In the genomic region with DNA sequence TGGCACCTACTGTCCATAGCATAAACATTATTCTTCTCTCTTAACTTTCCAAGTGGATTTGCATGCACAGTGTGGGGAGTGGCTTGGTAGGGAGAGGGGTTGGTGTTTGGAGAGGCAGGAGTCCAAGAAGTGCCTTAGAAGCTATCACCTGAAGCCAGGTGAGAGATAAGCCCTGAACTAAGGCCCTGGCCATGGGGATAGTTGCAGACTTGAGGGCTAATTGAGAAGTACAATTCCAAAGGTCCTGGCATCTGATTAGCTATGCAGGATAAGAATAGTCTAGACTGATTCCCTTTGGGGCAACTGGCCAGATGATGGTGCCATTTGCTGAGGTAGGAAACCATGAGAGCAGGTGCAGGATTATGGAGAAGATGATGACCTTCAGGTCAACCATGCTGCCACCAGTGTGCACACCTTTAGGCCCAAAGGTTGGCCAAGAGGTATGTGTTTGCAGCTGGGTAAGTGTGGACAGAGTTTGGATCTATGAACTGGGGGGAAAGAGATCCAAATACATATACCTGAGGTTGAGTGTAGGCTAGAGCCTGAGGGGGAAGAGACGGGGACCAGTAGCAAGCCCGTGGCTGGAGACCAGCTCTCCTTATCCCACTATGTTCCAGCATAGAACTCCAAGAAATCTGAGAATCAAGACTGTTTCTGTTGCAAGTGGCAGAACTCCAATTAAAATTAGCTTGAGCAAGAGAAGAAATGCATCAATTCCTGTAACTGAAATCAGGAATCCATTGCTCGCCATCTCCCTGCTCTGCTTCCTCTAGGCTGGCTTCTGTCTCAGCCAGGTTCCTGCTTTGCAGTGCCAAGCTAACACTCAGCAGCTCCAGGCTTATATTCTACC, we compare ENCODE assay signal across 19 cellular contexts. TPM values are rescaled to one million over a fixed set of nuclear protein-coding genes. Genes with fewer than 3 reads are reported as not detected.
A peak's percentile ranks its signal among the peaks of the same experiment; 100 is the strongest.
DNase-seq lines count a peak whose midpoint lies in the region; ATAC-seq and TF ChIP-seq lines count a peak whose summit lies in the region.
"Had no signal": no experiment of that assay in that cellular context is flagged by ENCODE, and none has a peak within 500 bp of the region (broad histone marks: within the 10 kb centered on the region; RNA-seq: fewer than 3 reads in every experiment).

No MANE protein-coding gene starts in this region.

- H3K9me3 ChIP-seq in stomach, result no peaks in the 10 kb centered on the region
- H3K9me3 ChIP-seq: vagina had no signal

- no peaks in the 10 kb centered on the region for H3K27me3 Mint-ChIP-seq in activated CD4-positive, alpha-beta T cell treated with anti-CD3 and anti-CD28 coated beads, Interleukin-2, amount 10 ng/mL, durations not matched to agents 7 days and 5 days
- H3K27me3 Mint-ChIP-seq in activated B cell treated with CpG ODN at 0.5 μM for 24 hours (no peaks in the 10 kb centered on the region), glutamatergic neuron (ENCODE audit: unreplicated experiment) (peaks cover 16% of the 10 kb centered on the region)
- H3K27me3 Mint-ChIP-seq in stimulated activated naive B cell treated with anti-CD40 and anti-IgM and Interleukin-4, amounts not matched to agents 10 μg/mL and 1 μg/mL and 100 μg/mL, for 72 hours, result no peaks in the 10 kb centered on the region

- no peak for ATAC-seq in activated B cell treated with CpG ODN at 0.5 μM for 24 hours (ENCODE audit: low read depth)
- ATAC-seq in stimulated activated naive B cell treated with anti-CD40 and anti-IgM and Interleukin-4, amounts not matched to agents 10 μg/mL and 1 μg/mL and 100 μg/mL, for 72 hours (replicated peaks), result no peak
- ATAC-seq: left lobe of liver had no signal

- CTCF ChIA-PET in activated CD4-positive, alpha-beta T cell treated with anti-CD3 and anti-CD28 coated beads, Interleukin-2, amount 10 ng/mL, durations not matched to agents 7 days and 5 days (lab: Charles Lee), result interaction anchor here (0.9 to 9.6 kb wide), 5 partner anchors 11 to 69 kb away, joined by 3 to 138 read pairs (median 5); partner anchors contain the start of gene IRF9
- CTCF ChIA-PET in activated B cell treated with CpG ODN at 0.5 μM for 24 hours (lab: Charles Lee), result interaction anchor here (0.8 to 7.9 kb wide), 16 partner anchors 10 to 216 kb away, joined by 3 to 138 read pairs (median 4); partner anchors contain the start of genes CARMIL3, CIDEB, DCAF11 and IRF9

- peak overlapping the region in 4 of 5 donors; percentile 28 to 99 (median 94) for H3K27ac ChIP-seq in stomach
- H3K27ac ChIP-seq: cardiac muscle cell, SJSA1 had no signal

- H3K36me3 ChIP-seq in stomach, result no peaks in the 10 kb centered on the region
- H3K36me3 ChIP-seq: cardiac muscle cell, SJSA1, vagina had no signal

- no peaks in the 10 kb centered on the region for H3K9me3 Mint-ChIP-seq in activated CD4-positive, alpha-beta T cell treated with anti-CD3 and anti-CD28 coated beads, Interleukin-2, amount 10 ng/mL, durations not matched to agents 7 days and 5 days
- no peaks in the 10 kb centered on the region for H3K9me3 Mint-ChIP-seq in activated B cell treated with CpG ODN at 0.5 μM for 24 hours
- H3K9me3 Mint-ChIP-seq in glutamatergic neuron (ENCODE audit: unreplicated experiment), result peaks cover 13% of the 10 kb centered on the region
- no peaks in the 10 kb centered on the region for H3K9me3 Mint-ChIP-seq in stimulated activated naive B cell treated with anti-CD40 and anti-IgM and Interleukin-4, amounts not matched to agents 10 μg/mL and 1 μg/mL and 100 μg/mL, for 72 hours

- DNase-seq in activated CD4-positive, alpha-beta T cell treated with anti-CD3 and anti-CD28 coated beads, Interleukin-2, amount 10 ng/mL, durations not matched to agents 7 days and 5 days, result no peak
- no peak for DNase-seq in activated CD4-positive, alpha-beta T cell treated with anti-CD3 and anti-CD28 coated beads, Interleukin-2, amount 50 U/mL, for 1 hour
- DNase-seq in activated B cell treated with CpG ODN at 0.5 μM for 24 hours (no peak), glutamatergic neuron (no peak), stomach (peak; percentile 65), GM19240 (ENCODE audit: insufficient read length, low spot score) (no peak), Ammon's horn (ENCODE audit: low spot score) (no peak)
- DNase-seq in stimulated activated naive B cell treated with anti-CD40 and anti-IgM and Interleukin-4, amounts not matched to agents 10 μg/mL and 1 μg/mL and 100 μg/mL, for 72 hours, result no peak
- DNase-seq: activated CD4-positive, alpha-beta T cell treated with anti-CD3 and anti-CD28 coated beads, Interleukin-2, amount 50 U/mL, for 4 hours; GF-D8; H7; NCI-H345 had no signal

- peaks cover 10 to 50% (median 35%) of the 10 kb centered on the region in 4 donors for H3K4me1 ChIP-seq in stomach

- TF ChIP-seq EP300 in stomach (IDR thresholded peaks at IDR 0.05), result no peak

- H3K27ac Mint-ChIP-seq in activated CD4-positive, alpha-beta T cell treated with anti-CD3 and anti-CD28 coated beads, Interleukin-2, amount 10 ng/mL, durations not matched to agents 7 days and 5 days, result peak overlapping the region; percentile 76
- H3K27ac Mint-ChIP-seq in activated B cell treated with CpG ODN at 0.5 μM for 24 hours (peak overlapping the region; percentile 99), glutamatergic neuron (ENCODE audit: unreplicated experiment) (peak overlapping the region; percentile 94)
- H3K27ac Mint-ChIP-seq in stimulated activated naive B cell treated with anti-CD40 and anti-IgM and Interleukin-4, amounts not matched to agents 10 μg/mL and 1 μg/mL and 100 μg/mL, for 72 hours, result no peak overlapping the region

- TF ChIP-seq POLR2A in stomach (IDR thresholded peaks at IDR 0.05), result no peak

- H3K4me1 Mint-ChIP-seq in activated CD4-positive, alpha-beta T cell treated with anti-CD3 and anti-CD28 coated beads, Interleukin-2, amount 10 ng/mL, durations not matched to agents 7 days and 5 days, result peaks cover 35% of the 10 kb centered on the region
- peaks cover 31% of the 10 kb centered on the region for H3K4me1 Mint-ChIP-seq in activated B cell treated with CpG ODN at 0.5 μM for 24 hours
- H3K4me1 Mint-ChIP-seq in glutamatergic neuron (ENCODE audit: low read depth, unreplicated experiment), result peaks cover 29% of the 10 kb centered on the region
- H3K4me1 Mint-ChIP-seq in stimulated activated naive B cell treated with anti-CD40 and anti-IgM and Interleukin-4, amounts not matched to agents 10 μg/mL and 1 μg/mL and 100 μg/mL, for 72 hours, result peaks cover 27 to 41% of the 10 kb centered on the region in 2 donors

- peaks cover 17% of the 10 kb centered on the region for H3K36me3 Mint-ChIP-seq in activated CD4-positive, alpha-beta T cell treated with anti-CD3 and anti-CD28 coated beads, Interleukin-2, amount 10 ng/mL, durations not matched to agents 7 days and 5 days (ENCODE audit: low read depth)
- H3K36me3 Mint-ChIP-seq in activated B cell treated with CpG ODN at 0.5 μM for 24 hours (ENCODE audit: low read depth), result peaks cover 20% of the 10 kb centered on the region
- H3K36me3 Mint-ChIP-seq in glutamatergic neuron (ENCODE audit: unreplicated experiment), result peaks cover 3% of the 10 kb centered on the region
- peaks cover 9 to 23% of the 10 kb centered on the region in 2 donors for H3K36me3 Mint-ChIP-seq in stimulated activated naive B cell treated with anti-CD40 and anti-IgM and Interleukin-4, amounts not matched to agents 10 μg/mL and 1 μg/mL and 100 μg/mL, for 72 hours

- intact Hi-C loops in activated B cell treated with CpG ODN at 0.5 μM for 24 hours (cut with micrococcal nuclease) (loop anchor here (10.0 kb wide), 1 partner anchor 538 kb away; the partner anchor contains the start of genes THTPA and ZFHX2), stomach (cut with DNase I; ENCODE audit: low total_unique reads) (no loop called here)

- TF ChIP-seq CTCF in activated B cell treated with CpG ODN at 0.5 μM for 24 hours (IDR thresholded peaks at IDR 0.05) (no peak), glutamatergic neuron (IDR thresholded peaks at IDR 0.05; ENCODE audit: partially characterized antibody, unreplicated experiment) (no peak), stomach (IDR thresholded peaks at IDR 0.05) (no peak)

- 58 to 72% (median 64%) methylated on average over 3 of the region's 3 CpGs for WGBS in stomach, 5 donors

- H3K4me3 Mint-ChIP-seq in activated CD4-positive, alpha-beta T cell treated with anti-CD3 and anti-CD28 coated beads, Interleukin-2, amount 10 ng/mL, durations not matched to agents 7 days and 5 days, result peak overlapping the region; percentile 4
- peak overlapping the region; percentile 99 for H3K4me3 Mint-ChIP-seq in activated B cell treated with CpG ODN at 0.5 μM for 24 hours
- peak overlapping the region; percentile 82 for H3K4me3 Mint-ChIP-seq in glutamatergic neuron (ENCODE audit: unreplicated experiment)
- H3K4me3 Mint-ChIP-seq in stimulated activated naive B cell treated with anti-CD40 and anti-IgM and Interleukin-4, amounts not matched to agents 10 μg/mL and 1 μg/mL and 100 μg/mL, for 72 hours, result no peak overlapping the region

- POLR2A ChIA-PET in activated CD4-positive, alpha-beta T cell treated with anti-CD3 and anti-CD28 coated beads, Interleukin-2, amount 10 ng/mL, durations not matched to agents 7 days and 5 days (lab: Charles Lee), result interaction anchor here (0.9 kb wide), 1 partner anchor 44 kb away, joined by 4 read pairs; the partner anchor contains the start of gene PSME1
- POLR2A ChIA-PET in activated B cell treated with CpG ODN at 0.5 μM for 24 hours (lab: Charles Lee), result interaction anchor here (0.5 to 7.4 kb wide), 11 partner anchors 11 to 150 kb away, joined by 3 to 138 read pairs (median 28); partner anchors contain the start of genes DCAF11, DHRS4L2, EMC9 and IRF9

- no peaks in the 10 kb centered on the region for H3K27me3 ChIP-seq in stomach
- H3K27me3 ChIP-seq: cardiac muscle cell, SJSA1, vagina had no signal

- no peak overlapping the region for H3K4me3 ChIP-seq in stomach
- H3K4me3 ChIP-seq: cardiac muscle cell, SJSA1, vagina had no signal

RNA-seq across cellular contexts. Expression of gene PCK2, which starts 1.8 kb away (rescaled TPM):
- total RNA-seq in activated CD4-positive, alpha-beta T cell treated with anti-CD3 and anti-CD28 coated beads, Interleukin-2, amount 10 ng/mL, durations not matched to agents 7 days and 5 days, result 10 to 100 TPM; 57.4 to 60.3 TPM
- total RNA-seq in activated B cell treated with CpG ODN at 0.5 μM for 24 hours, result 82.1 and 102 TPM in 2 replicates
- 99.9 TPM for total RNA-seq in glutamatergic neuron (ENCODE audit: unreplicated experiment)
- total RNA-seq in stomach, result 100 to 1,000 TPM in 1 of 5 donors, 10 to 100 TPM in 1, 1 to 10 TPM in 3; 2.3 to 168 (median 8.4) TPM
- polyA plus RNA-seq in stomach, result 10 to 100 TPM; 12.3 to 24.0 (median 17.0) TPM

RNA-seq across cellular contexts. Expression of gene CPNE6, which starts 21.0 kb away (rescaled TPM):
- total RNA-seq in activated CD4-positive, alpha-beta T cell treated with anti-CD3 and anti-CD28 coated beads, Interleukin-2, amount 10 ng/mL, durations not matched to agents 7 days and 5 days, result not detected
- total RNA-seq in activated B cell treated with CpG ODN at 0.5 μM for 24 hours (0.09 TPM in 1 of 2 replicates, not detected in the other), glutamatergic neuron (ENCODE audit: unreplicated experiment) (0.44 TPM), stomach (not detected)
- under 1 TPM in 2 of 3 donors, not detected in 1; 0.12 to 0.25 TPM for polyA plus RNA-seq in stomach
- total RNA-seq: fibroblast of villous mesenchyme, H7, M059J, SJSA1, vagina had no signal
- polyA plus RNA-seq: AG04450 had no signal

RNA-seq across cellular contexts. Expression of gene DCAF11, which starts 22.2 kb away (rescaled TPM):
- total RNA-seq in activated CD4-positive, alpha-beta T cell treated with anti-CD3 and anti-CD28 coated beads, Interleukin-2, amount 10 ng/mL, durations not matched to agents 7 days and 5 days, result 100 to 1,000 TPM; 106 to 116 TPM
- 84.3 and 86.5 TPM in 2 replicates for total RNA-seq in activated B cell treated with CpG ODN at 0.5 μM for 24 hours
- 54.1 TPM for total RNA-seq in glutamatergic neuron (ENCODE audit: unreplicated experiment)
- total RNA-seq in stomach, result 100 to 1,000 TPM in 2 of 5 donors, 10 to 100 TPM in 3; 50.4 to 396 (median 84.5) TPM
- polyA plus RNA-seq in stomach, result 10 to 100 TPM; 27.7 to 68.3 (median 38.9) TPM

RNA-seq across cellular contexts. Expression of gene NRL, which starts 22.4 kb away (rescaled TPM):
- total RNA-seq in activated CD4-positive, alpha-beta T cell treated with anti-CD3 and anti-CD28 coated beads, Interleukin-2, amount 10 ng/mL, durations not matched to agents 7 days and 5 days, result 1 to 10 TPM; 3.1 to 3.3 TPM
- total RNA-seq in activated B cell treated with CpG ODN at 0.5 μM for 24 hours (5.4 and 5.5 TPM in 2 replicates), glutamatergic neuron (ENCODE audit: unreplicated experiment) (3.7 TPM), stomach (10 to 100 TPM in 2 of 5 donors, 1 to 10 TPM in 1, under 1 TPM in 1, not detected in 1; 0.92 to 69.2 (median 13.0) TPM)
- polyA plus RNA-seq in stomach, result 1 to 10 TPM; 1.2 to 1.3 (median 1.2) TPM

RNA-seq across cellular contexts. Expression of gene FITM1, which starts 38.1 kb away (rescaled TPM):
- 1 to 10 TPM; 1.9 to 2.0 TPM for total RNA-seq in activated CD4-positive, alpha-beta T cell treated with anti-CD3 and anti-CD28 coated beads, Interleukin-2, amount 10 ng/mL, durations not matched to agents 7 days and 5 days
- total RNA-seq in activated B cell treated with CpG ODN at 0.5 μM for 24 hours (2.3 and 2.4 TPM in 2 replicates), glutamatergic neuron (ENCODE audit: unreplicated experiment) (0.66 TPM), stomach (10 to 100 TPM in 1 of 5 donors, under 1 TPM in 1, not detected in 3; 0.87 to 80.5 TPM)
- polyA plus RNA-seq in stomach, result 1 to 10 TPM; 1.9 to 2.6 (median 2.2) TPM
- total RNA-seq: fibroblast of villous mesenchyme, H7, SJSA1, vagina had no signal
- polyA plus RNA-seq: AG04450 had no signal

Comparison
In these comparisons a context has a peak if more than half of its experiments do, and no peak if none do; other contexts are left out.
1. H3K4me3 Mint-ChIP-seq: peak in activated CD4-positive, alpha-beta T cell treated with anti-CD3 and anti-CD28 coated beads, Interleukin-2, amount 10 ng/mL, durations not matched to agents 7 days and 5 days (single experiment), activated B cell treated with CpG ODN at 0.5 μM for 24 hours (single experiment) and glutamatergic neuron (single experiment); none in stimulated activated naive B cell treated with anti-CD40 and anti-IgM and Interleukin-4, amounts not matched to agents 10 μg/mL and 1 μg/mL and 100 μg/mL, for 72 hours (0 of 2).